ENCODE assay signal across 18 cellular contexts in genomic region chr21:34046917-34047316, GRCh38. TPM values are rescaled to one million over a fixed set of nuclear protein-coding genes. Genes with fewer than 3 reads are reported as not detected.
A peak's percentile ranks its signal among the peaks of the same experiment; 100 is the strongest.
DNase-seq lines count a peak whose midpoint lies in the region; ATAC-seq and TF ChIP-seq lines count a peak whose summit lies in the region.
"Had no signal": no experiment of that assay in that cellular context is flagged by ENCODE, and none has a peak within 500 bp of the region (broad histone marks: within the 10 kb centered on the region; RNA-seq: fewer than 3 reads in every experiment).

No MANE protein-coding gene starts in this region.

- H4K20me1 ChIP-seq in MM.1S (ENCODE audit: insufficient read depth, low read length): no peaks in the 10 kb centered on the region

- peak overlapping the region; percentile 18 for H2AFZ ChIP-seq in MM.1S (ENCODE audit: low read length)
- H2AFZ ChIP-seq: PC-9 had no signal

- H3K36me3 ChIP-seq in MM.1S (replicated peaks; ENCODE audit: insufficient read depth, low read length): no peaks in the 10 kb centered on the region
- H3K36me3 ChIP-seq: gastroesophageal sphincter, prostate gland had no signal

- H3K79me2 ChIP-seq in MM.1S (ENCODE audit: low read length): no peaks in the 10 kb centered on the region

- H3K4me3 ChIP-seq in MM.1S (ENCODE audit: low read length): peak overlapping the region; percentile 17
- H3K4me3 ChIP-seq: coronary artery, gastroesophageal sphincter, PC-9, prostate gland had no signal

- no peak overlapping the region for H3K9ac ChIP-seq in MM.1S (ENCODE audit: low read length)
- H3K9ac ChIP-seq: SK-N-SH had no signal

- peak overlapping the region; percentile 23 to 63 for H3K4me3 Mint-ChIP-seq in activated T-cell treated with anti-CD3 and anti-CD28 coated beads, Interleukin-2, amount 50 U/mL, for 72 hours
- H3K4me3 Mint-ChIP-seq in stimulated activated naive B cell treated with anti-CD40 and anti-IgM and Interleukin-4, amounts not matched to agents 10 μg/mL and 1 μg/mL and 100 μg/mL, for 72 hours: peak overlapping the region in 1 of 2 donors; percentile 17
- no peak overlapping the region for H3K4me3 Mint-ChIP-seq in MCF 10A (ENCODE audit: unreplicated experiment)
- H3K4me3 Mint-ChIP-seq: activated naive CD4-positive, alpha-beta T cell treated with anti-CD3 and anti-CD28 coated beads for 36 hours had no signal

- CTCF ChIA-PET in MCF 10A (lab: Yijun Ruan, JAX): interaction anchor here (0.8 kb wide), 1 partner anchor 304 kb away, joined by 4 read pairs; no protein-coding TSS in a partner anchor

- H3K4me1 ChIP-seq in MM.1S (ENCODE audit: low read length): peaks cover 8% of the 10 kb centered on the region
- H3K4me1 ChIP-seq: gastroesophageal sphincter, prostate gland had no signal

- H3K27ac ChIP-seq in MM.1S (ENCODE audit: low read length): peak overlapping the region; percentile 28; the same call in 1 of the 2 replicates
- H3K27ac ChIP-seq: coronary artery, gastroesophageal sphincter, PC-9, prostate gland had no signal

- TF ChIP-seq CTCF in GM20000 (IDR thresholded peaks at IDR 0.05; ENCODE audit: extremely low read depth, missing control alignments) (no peak), MM.1S (IDR thresholded peaks at IDR 0.05; ENCODE audit: low read length) (no peak), MCF 10A (IDR thresholded peaks at IDR 0.05; ENCODE audit: unreplicated experiment) (no peak)

- H3F3A ChIP-seq in MM.1S (ENCODE audit: insufficient read depth, low read length): peaks cover 2% of the 10 kb centered on the region; the same call in 1 of the 2 replicates

- POLR2A ChIA-PET in MCF 10A (lab: Yijun Ruan, JAX): no interaction called here

- no peaks in the 10 kb centered on the region for H3K27me3 ChIP-seq in MM.1S (replicated peaks; ENCODE audit: insufficient read depth, low read length)
- H3K27me3 ChIP-seq: gastroesophageal sphincter had no signal

- peak in 1 of 2 donors; percentile 28 for ATAC-seq in activated T-cell treated with anti-CD3 and anti-CD28 coated beads, Interleukin-2, amount 50 U/mL, for 72 hours (replicated peaks in 1 of 2)
- peak; percentile 69 to 79 for ATAC-seq in stimulated activated naive B cell treated with anti-CD40 and anti-IgM and Interleukin-4, amounts not matched to agents 10 μg/mL and 1 μg/mL and 100 μg/mL, for 72 hours (replicated peaks)
- ATAC-seq: gastroesophageal sphincter had no signal

- H3K36me3 Mint-ChIP-seq in activated T-cell treated with anti-CD3 and anti-CD28 coated beads, Interleukin-2, amount 50 U/mL, for 72 hours (ENCODE audit: insufficient read depth in 2 of 2): peaks cover 0 to 4% of the 10 kb centered on the region in 2 donors
- H3K36me3 Mint-ChIP-seq in stimulated activated naive B cell treated with anti-CD40 and anti-IgM and Interleukin-4, amounts not matched to agents 10 μg/mL and 1 μg/mL and 100 μg/mL, for 72 hours: no peaks in the 10 kb centered on the region
- H3K36me3 Mint-ChIP-seq in MCF 10A (ENCODE audit: insufficient read depth, unreplicated experiment): no peaks in the 10 kb centered on the region

- no TSS peak for BruUV-seq in MCF 10A (replicated peaks; lab: Mats Ljungman, UMichigan)

- H3K9me3 ChIP-seq in MM.1S (replicated peaks; ENCODE audit: insufficient read depth, low read length): no peaks in the 10 kb centered on the region
- H3K9me3 ChIP-seq: gastroesophageal sphincter, prostate gland, SK-N-SH had no signal

- H3K27ac Mint-ChIP-seq in activated T-cell treated with anti-CD3 and anti-CD28 coated beads, Interleukin-2, amount 50 U/mL, for 72 hours: no peak overlapping the region
- H3K27ac Mint-ChIP-seq in stimulated activated naive B cell treated with anti-CD40 and anti-IgM and Interleukin-4, amounts not matched to agents 10 μg/mL and 1 μg/mL and 100 μg/mL, for 72 hours: no peak overlapping the region
- no peak overlapping the region for H3K27ac Mint-ChIP-seq in MCF 10A (ENCODE audit: low read depth, unreplicated experiment)
- H3K27ac Mint-ChIP-seq: activated naive CD4-positive, alpha-beta T cell treated with anti-CD3 and anti-CD28 coated beads for 36 hours had no signal

- DNase-seq in activated T-cell treated with anti-CD3 and anti-CD28 coated beads, Interleukin-2, amount 50 U/mL, for 72 hours: no peak
- DNase-seq in activated T-cell treated with anti-CD3 and anti-CD28 coated beads for 4 hours (no peak), GM20000 (ENCODE audit: low spot score) (peak; percentile 54), MM.1S (peak; percentile 64), islet precursor cell (no peak), SKM-1 treated with dmso at 0.1 percent for 144 hours (lab: John Stamatoyannopoulos, UW; ENCODE audit: unreplicated experiment) (no peak), MCF 10A (ENCODE audit: unreplicated experiment) (no peak)
- DNase-seq in stimulated activated naive B cell treated with anti-CD40 and anti-IgM and Interleukin-4, amounts not matched to agents 10 μg/mL and 1 μg/mL and 100 μg/mL, for 72 hours: no peak
- DNase-seq: activated naive CD4-positive, alpha-beta T cell treated with anti-CD3 and anti-CD28 coated beads for 36 hours; Calu3; NCI-H2029; NCI-H526; PC-9; SK-N-SH; stimulated activated naive CD4-positive, alpha-beta T cell had no signal

- H3K27me3 Mint-ChIP-seq in activated T-cell treated with anti-CD3 and anti-CD28 coated beads, Interleukin-2, amount 50 U/mL, for 72 hours (ENCODE audit: low read depth): no peaks in the 10 kb centered on the region
- peaks cover 0 to 5% of the 10 kb centered on the region in 2 donors for H3K27me3 Mint-ChIP-seq in stimulated activated naive B cell treated with anti-CD40 and anti-IgM and Interleukin-4, amounts not matched to agents 10 μg/mL and 1 μg/mL and 100 μg/mL, for 72 hours
- no peaks in the 10 kb centered on the region for H3K27me3 Mint-ChIP-seq in MCF 10A (ENCODE audit: insufficient read depth, unreplicated experiment)

- no peaks in the 10 kb centered on the region for H3K9me2 ChIP-seq in MM.1S (replicated peaks; ENCODE audit: insufficient read depth, low read length)
- H3K9me2 ChIP-seq: SK-N-SH had no signal

- peak overlapping the region; percentile 35 for H3K4me2 ChIP-seq in MM.1S (ENCODE audit: low read depth, low read length)
- H3K4me2 ChIP-seq: PC-9, SK-N-SH had no signal

- H3K4me1 Mint-ChIP-seq in activated T-cell treated with anti-CD3 and anti-CD28 coated beads, Interleukin-2, amount 50 U/mL, for 72 hours (ENCODE audit: low read depth): peaks cover 12% of the 10 kb centered on the region
- peaks cover 3 to 18% of the 10 kb centered on the region in 2 donors for H3K4me1 Mint-ChIP-seq in stimulated activated naive B cell treated with anti-CD40 and anti-IgM and Interleukin-4, amounts not matched to agents 10 μg/mL and 1 μg/mL and 100 μg/mL, for 72 hours
- no peaks in the 10 kb centered on the region for H3K4me1 Mint-ChIP-seq in MCF 10A (ENCODE audit: insufficient read depth, unreplicated experiment)

- intact Hi-C loops in MCF 10A (cut with micrococcal nuclease): no loop called here

- peaks cover 0 to 3% of the 10 kb centered on the region in 2 donors for H3K9me3 Mint-ChIP-seq in activated T-cell treated with anti-CD3 and anti-CD28 coated beads, Interleukin-2, amount 50 U/mL, for 72 hours
- H3K9me3 Mint-ChIP-seq in stimulated activated naive B cell treated with anti-CD40 and anti-IgM and Interleukin-4, amounts not matched to agents 10 μg/mL and 1 μg/mL and 100 μg/mL, for 72 hours: peaks cover 0 to 4% of the 10 kb centered on the region in 2 donors
- peaks cover 8% of the 10 kb centered on the region for H3K9me3 Mint-ChIP-seq in MCF 10A (ENCODE audit: unreplicated experiment)
- H3K9me3 Mint-ChIP-seq: activated naive CD4-positive, alpha-beta T cell treated with anti-CD3 and anti-CD28 coated beads for 36 hours had no signal

RNA-seq across cellular contexts. Expression of gene MRPS6, which starts 26.5 kb away (rescaled TPM):
- total RNA-seq in activated T-cell treated with anti-CD3 and anti-CD28 coated beads, Interleukin-2, amount 50 U/mL, for 72 hours: 100 to 1,000 TPM; 154 to 193 TPM
- 86.0 and 90.7 TPM in 2 replicates for total RNA-seq in MCF 10A (2022)

RNA-seq across cellular contexts. Expression of gene SLC5A3, which starts 26.5 kb away (rescaled TPM):
- 10 to 100 TPM; 37.6 to 39.8 TPM for total RNA-seq in activated T-cell treated with anti-CD3 and anti-CD28 coated beads, Interleukin-2, amount 50 U/mL, for 72 hours
- total RNA-seq in MCF 10A (2022): 8.1 and 8.5 TPM in 2 replicates

Comparison
In these comparisons a context has a peak if more than half of its experiments do, and no peak if none do; other contexts are left out.
1. DNase-seq: peak in GM20000 (single experiment) and MM.1S (single experiment); none in activated T-cell treated with anti-CD3 and anti-CD28 coated beads, Interleukin-2, amount 50 U/mL, for 72 hours (0 of 2), activated T-cell treated with anti-CD3 and anti-CD28 coated beads for 4 hours (single experiment), stimulated activated naive B cell treated with anti-CD40 and anti-IgM and Interleukin-4, amounts not matched to agents 10 μg/mL and 1 μg/mL and 100 μg/mL, for 72 hours (single experiment), islet precursor cell (single experiment), SKM-1 treated with dmso at 0.1 percent for 144 hours (single experiment) and MCF 10A (single experiment).